ENCODE assay signal across 8 cellular contexts in genomic region chr16:67841816-67842508, GRCh38.
DNase-seq lines count a peak whose midpoint lies in the region; ATAC-seq lines count a peak whose summit lies in the region.

Gene THAP11, plus strand, starts transcription at chr16:67842320. Its CDS starts 235 bp downstream, at chr16:67842555.

- DNase-seq in AML-193 (lab: John Stamatoyannopoulos, UW) (peak; percentile 91 to 93), NCI-H345 treated with DMSO at 0.1 percent for 48 hours (lab: John Stamatoyannopoulos, UW; ENCODE audit: unreplicated experiment) (peak; percentile 76), islet precursor cell (peak; percentile 98)
- DNase-seq in activated CD4-positive, CD25-positive, alpha-beta regulatory T cell treated with anti-CD3 and anti-CD28 coated beads, Interleukin-2, amount 50 U/mL, for 16 hours (ENCODE audit: low read depth, low spot score) = peak; percentile 93
- peak; percentile 94 for DNase-seq in central memory CD4-positive, alpha-beta T cell
- peak; percentile 90 for DNase-seq in stimulated activated CD4-positive, alpha-beta T cell treated with anti-CD3 and anti-CD28 coated beads, Interleukin-12 subunit alpha, Interleukin-12 subunit beta, amount 100 ng/mL, for 4 hours

- ATAC-seq in GM19035 (IDR thresholded peaks at IDR 0.05; ENCODE audit: unreplicated experiment) (peak; percentile 49), HG03342 (IDR thresholded peaks at IDR 0.05; ENCODE audit: unreplicated experiment) (peak; percentile 50)

Comparison
In these comparisons a context has a peak if more than half of its experiments do, and no peak if none do; other contexts are left out.
1. Peak in every context shown above with its lines: DNase-seq and ATAC-seq.